19 cellular contexts compared by ENCODE assay signal in genomic region chr4:94084155-94084554, GRCh38.
DNase-seq lines count a peak whose midpoint lies in the region; ATAC-seq, FAIRE-seq and TF ChIP-seq lines count a peak whose summit lies in the region.
"Had no signal": no experiment of that assay in that cellular context is flagged by ENCODE, and none has a peak within 500 bp of the region (broad histone marks: within the 10 kb centered on the region; RNA-seq: fewer than 3 reads in every experiment).

No MANE protein-coding gene starts in this region.

- H2BK15ac ChIP-seq in H9 (ENCODE audit: low read depth, low read length) (no peak overlapping the region), H1 (ENCODE audit: low read length) (no peak overlapping the region)

- no CpG with 5 or more reads among the region's 3 CpGs for WGBS in H9 (ENCODE audit: extremely low coverage, insufficient read length, low lambda C conversion rate)
- WGBS in H1 (ENCODE audit: extremely low coverage in 1 of 2, insufficient coverage in 1 of 2, insufficient read length in 1 of 2, insufficient replicate concordance in 2 of 2, low coverage in 1 of 2, low lambda C conversion rate in 2 of 2, missing lambda C conversion rate in 1 of 2), 2 experiments: 85% methylated on average over 3 of the region's 3 CpGs; no CpG with 5 or more reads in 1 of the 2 experiments

- TF ChIP-seq CTCF in H9 (conservative IDR thresholded peaks at IDR 0.05): no peak
- no peak for TF ChIP-seq CTCF in H1 (IDR thresholded peaks at IDR 0.05; ENCODE audit: control extremely low read depth in 1 of 3, insufficient read depth in 1 of 3, low read depth in 1 of 3, low read length in 3 of 3)

- no peak for ATAC-seq in stimulated activated memory B cell treated with anti-CD40 and anti-IgM and Interleukin-4, amounts not matched to agents 10 μg/mL and 1 μg/mL and 100 μg/mL, for 72 hours
- ATAC-seq: CD8-positive, alpha-beta T cell; K562 had no signal

- no peak overlapping the region for H3K18ac ChIP-seq in H9 (ENCODE audit: insufficient read length, low read depth, low read length)
- H3K18ac ChIP-seq in H1 (ENCODE audit: extremely low read depth, low read length): no peak overlapping the region

- H4K8ac ChIP-seq in H9 (replicated peaks; ENCODE audit: insufficient read length, low read depth, low read length): no peak overlapping the region
- H4K8ac ChIP-seq in H1 (ENCODE audit: extremely low read depth, insufficient read depth, low read length): no peak overlapping the region

- no peaks in the 10 kb centered on the region for H3K4me1 ChIP-seq in H9 (ENCODE audit: insufficient read depth, low read length)
- H3K4me1 ChIP-seq in H1 (replicated peaks in 1 of 4; ENCODE audit: control insufficient read depth in 3 of 4, insufficient read depth in 4 of 4, low read length in 3 of 4): no peaks in the 10 kb centered on the region
- H3K4me1 ChIP-seq: BLaER1 treated with 17β-estradiol and CSF1 and Interleukin-3, amounts not matched to agents 10 nM and 100 nM had no signal

- H3K23ac ChIP-seq in H9 (ENCODE audit: insufficient read length, low read depth, low read length) (no peak overlapping the region), H1 (ENCODE audit: insufficient read length) (no peak overlapping the region)

- H3K27ac Mint-ChIP-seq in H9: no peak overlapping the region; a peak in 1 of 7 replicates
- H3K27ac Mint-ChIP-seq in stimulated activated memory B cell treated with anti-CD40 and anti-IgM and Interleukin-4, amounts not matched to agents 10 μg/mL and 1 μg/mL and 100 μg/mL, for 72 hours: no peak overlapping the region
- no peak overlapping the region for H3K27ac Mint-ChIP-seq in activated naive CD8-positive, alpha-beta T cell treated with anti-CD3 and anti-CD28 coated beads for 36 hours
- H3K27ac Mint-ChIP-seq: B cell; CD8-positive, alpha-beta T cell had no signal

- H2BK20ac ChIP-seq in H9 (ENCODE audit: low read depth, low read length, poor library complexity, severe bottlenecking) (no peak overlapping the region), H1 (ENCODE audit: low read length) (no peak overlapping the region)

- H3K4me3 Mint-ChIP-seq in H9: no peak overlapping the region; a peak in 1 of 5 replicates
- H3K4me3 Mint-ChIP-seq in stimulated activated memory B cell treated with anti-CD40 and anti-IgM and Interleukin-4, amounts not matched to agents 10 μg/mL and 1 μg/mL and 100 μg/mL, for 72 hours: no peak overlapping the region
- H3K4me3 Mint-ChIP-seq in activated naive CD8-positive, alpha-beta T cell treated with anti-CD3 and anti-CD28 coated beads for 36 hours: no peak overlapping the region
- H3K4me3 Mint-ChIP-seq: B cell; CD8-positive, alpha-beta T cell had no signal

- H3K27me3 Mint-ChIP-seq in H9 (ENCODE audit: low read depth): no peaks in the 10 kb centered on the region; the same call in 1 of the 2 replicates
- no peaks in the 10 kb centered on the region for H3K27me3 Mint-ChIP-seq in stimulated activated memory B cell treated with anti-CD40 and anti-IgM and Interleukin-4, amounts not matched to agents 10 μg/mL and 1 μg/mL and 100 μg/mL, for 72 hours
- H3K27me3 Mint-ChIP-seq in activated naive CD8-positive, alpha-beta T cell treated with anti-CD3 and anti-CD28 coated beads for 36 hours: no peaks in the 10 kb centered on the region
- H3K27me3 Mint-ChIP-seq: B cell had no signal

- H2AFZ ChIP-seq in H9 (ENCODE audit: low read length) (no peak overlapping the region), H1 (ENCODE audit: low read length) (no peak overlapping the region)

- H4K5ac ChIP-seq in H9 (ENCODE audit: insufficient read length, low read depth, low read length) (no peak overlapping the region), H1 (ENCODE audit: insufficient read length, low read depth, low read length) (no peak overlapping the region)

- no peaks in the 10 kb centered on the region for H3K36me3 ChIP-seq in H1 (ENCODE audit: control insufficient read depth in 2 of 4, insufficient read depth in 4 of 4, low read length in 3 of 4)
- H3K36me3 ChIP-seq: BLaER1 treated with 17β-estradiol and CSF1 and Interleukin-3, amounts not matched to agents 10 nM and 100 nM had no signal

- H3K9me3 ChIP-seq in H9 (ENCODE audit: control insufficient read depth, low read depth, low read length) (peaks cover 16% of the 10 kb centered on the region), H1 (ENCODE audit: insufficient read depth in 2 of 2, low read depth in 1 of 2, low read length in 1 of 2) (peaks cover 6 to 10% of the 10 kb centered on the region in 2 experiments; a peak in 3 of 4 replicates)

- no peak overlapping the region for H3K4me2 ChIP-seq in H9 (ENCODE audit: insufficient read depth, insufficient read length, low read length)
- H3K4me2 ChIP-seq in H1 (ENCODE audit: insufficient read depth in 1 of 2, low read depth in 2 of 2, low read length in 2 of 2): no peak overlapping the region
- H3K4me2 ChIP-seq: BLaER1 treated with 17β-estradiol and CSF1 and Interleukin-3, amounts not matched to agents 10 nM and 100 nM had no signal

- H4K91ac ChIP-seq in H9 (ENCODE audit: insufficient read length, low read depth, low read length): no peak overlapping the region
- no peak overlapping the region for H4K91ac ChIP-seq in H1 (replicated peaks; ENCODE audit: insufficient read length, low read length)

- H3K56ac ChIP-seq in H9 (ENCODE audit: insufficient read length, low read depth, low read length) (no peak overlapping the region), H1 (replicated peaks; ENCODE audit: insufficient read length, low read depth, low read length) (no peak overlapping the region)

- H3K14ac ChIP-seq in H9 (ENCODE audit: insufficient read depth, low read length): no peak overlapping the region
- H3K14ac ChIP-seq in H1 (ENCODE audit: insufficient read length): no peak overlapping the region

- H3K4ac ChIP-seq in H9 (ENCODE audit: low read depth, low read length): no peak overlapping the region
- H3K4ac ChIP-seq in H1 (replicated peaks; ENCODE audit: insufficient read length, low read depth, low read length): no peak overlapping the region

- H3K9me3 Mint-ChIP-seq in H9: peaks cover 36 to 51% of the 10 kb centered on the region in 2 experiments
- peaks cover 16% of the 10 kb centered on the region for H3K9me3 Mint-ChIP-seq in stimulated activated memory B cell treated with anti-CD40 and anti-IgM and Interleukin-4, amounts not matched to agents 10 μg/mL and 1 μg/mL and 100 μg/mL, for 72 hours
- peaks cover 4% of the 10 kb centered on the region for H3K9me3 Mint-ChIP-seq in activated naive CD8-positive, alpha-beta T cell treated with anti-CD3 and anti-CD28 coated beads for 36 hours

- no peaks in the 10 kb centered on the region for H3K79me2 ChIP-seq in H9 (ENCODE audit: insufficient read depth, low read length)
- no peaks in the 10 kb centered on the region for H3K79me2 ChIP-seq in H1 (ENCODE audit: control insufficient read depth in 1 of 2, insufficient read depth in 2 of 2, low read length in 2 of 2)

- DNase-seq in H9 (peak; percentile 37), H1 (ENCODE audit: low read depth in 1 of 2, low spot score in 2 of 2) (no peak)
- DNase-seq in Jurkat, Clone E6-1 (ENCODE audit: low read depth, low spot score): peak; percentile 3
- DNase-seq in activated T-cell treated with anti-CD3 and anti-CD28 coated beads, Interleukin-2, amount 50 U/mL, for 1 hour: no peak
- DNase-seq in activated naive CD8-positive, alpha-beta T cell treated with anti-CD3 and anti-CD28 coated beads for 36 hours: no peak
- DNase-seq: Calu3; CD8-positive, alpha-beta T cell; DMS53; DND-41; EL; GOT3; HCEC 1CT had no signal

- TF ChIP-seq RAD21 in H1 (IDR thresholded peaks at IDR 0.05 in 1 of 2, conservative IDR thresholded peaks at IDR 0.05 in 1 of 2; ENCODE audit: low read depth in 2 of 2, low read length in 2 of 2): no peak

- POLR2A ChIA-PET in H1 (lab: Charles Lee; ENCODE audit: partially characterized antibody): interaction anchor here (0.6 to 1.3 kb wide), 2 partner anchors 13 to 124 kb away, joined by 3 to 4 read pairs; partner anchors contain the start of gene SMARCAD1

- no peak for TF ChIP-seq POLR2A in H1 (IDR thresholded peaks at IDR 0.05; ENCODE audit: control extremely low read depth in 1 of 2, low read depth in 2 of 2, low read length in 2 of 2)

- H2BK120ac ChIP-seq in H9 (ENCODE audit: low read depth, low read length, poor library complexity, severe bottlenecking) (no peak overlapping the region), H1 (replicated peaks; ENCODE audit: low read depth, low read length) (no peak overlapping the region)

- H2BK5ac ChIP-seq in H9 (ENCODE audit: insufficient read length, low read length) (no peak overlapping the region), H1 (ENCODE audit: low read depth, low read length) (peak overlapping the region; percentile 66; the same call in 1 of the 2 replicates)

- TF ChIP-seq EP300 in H1 (IDR thresholded peaks at IDR 0.05; ENCODE audit: borderline replicate concordance in 1 of 2, low read depth in 2 of 2, low read length in 2 of 2): no peak

- H2BK12ac ChIP-seq in H9 (ENCODE audit: insufficient read length, low read depth, low read length) (no peak overlapping the region), H1 (ENCODE audit: low read depth, low read length) (no peak overlapping the region)

- H3K36me3 Mint-ChIP-seq in H9 (ENCODE audit: insufficient read depth in 1 of 3, low read depth in 3 of 3): peaks cover 30 to 47% (median 34%) of the 10 kb centered on the region in 3 experiments
- no peaks in the 10 kb centered on the region for H3K36me3 Mint-ChIP-seq in stimulated activated memory B cell treated with anti-CD40 and anti-IgM and Interleukin-4, amounts not matched to agents 10 μg/mL and 1 μg/mL and 100 μg/mL, for 72 hours
- no peaks in the 10 kb centered on the region for H3K36me3 Mint-ChIP-seq in activated naive CD8-positive, alpha-beta T cell treated with anti-CD3 and anti-CD28 coated beads for 36 hours
- H3K36me3 Mint-ChIP-seq: CD8-positive, alpha-beta T cell had no signal

- no peaks in the 10 kb centered on the region for H3K79me1 ChIP-seq in H9 (ENCODE audit: insufficient read depth, low read depth, low read length, poor library complexity, severe bottlenecking)
- no peaks in the 10 kb centered on the region for H3K79me1 ChIP-seq in H1 (ENCODE audit: low read depth, low read length)

- H3K27ac ChIP-seq in H9 (ENCODE audit: insufficient read length, low read depth, low read length) (no peak overlapping the region), H1 (ENCODE audit: low read depth, low read length) (no peak overlapping the region)
- H3K27ac ChIP-seq: BLaER1 treated with 17β-estradiol and CSF1 and Interleukin-3, amounts not matched to agents 10 nM and 100 nM had no signal

- H3K27me3 ChIP-seq in H9 (ENCODE audit: insufficient read depth, low read length) (no peaks in the 10 kb centered on the region), H1 (replicated peaks in 1 of 4; ENCODE audit: control insufficient read depth in 3 of 4, extremely low read depth in 1 of 4, insufficient read depth in 3 of 4, low read length in 3 of 4) (no peaks in the 10 kb centered on the region)
- H3K27me3 ChIP-seq: BLaER1 treated with 17β-estradiol and CSF1 and Interleukin-3, amounts not matched to agents 10 nM and 100 nM had no signal

- no peak overlapping the region for H3T11ph ChIP-seq in H9 (ENCODE audit: low read length)

- no peak for FAIRE-seq in H1 (lab: Jason Lieb, UNC)
- FAIRE-seq: G401.6, GM12891, GM18507, K562 had no signal

- H3K4me3 ChIP-seq in Jurkat, Clone E6-1 (ENCODE audit: low read length): no peak overlapping the region
- H3K4me3 ChIP-seq in H1 (ENCODE audit: extremely low read depth in 1 of 4, insufficient read depth in 2 of 4, low read depth in 3 of 4, low read length in 4 of 4): no peak overlapping the region
- H3K4me3 ChIP-seq: BLaER1 treated with 17β-estradiol and CSF1 and Interleukin-3, amounts not matched to agents 10 nM and 100 nM; K562 had no signal

- H2AK5ac ChIP-seq in H9 (ENCODE audit: insufficient read length, low read length): no peak overlapping the region
- no peak overlapping the region for H2AK5ac ChIP-seq in H1 (ENCODE audit: low read depth, low read length)

- CTCF ChIA-PET in H1 (lab: Charles Lee; ENCODE audit: partially characterized antibody): interaction anchor here (1.2 kb wide), 1 partner anchor 8 kb away, joined by 3 read pairs; no protein-coding TSS in a partner anchor

- H3K23me2 ChIP-seq in H9 (ENCODE audit: insufficient read length, low read depth, low read length, poor library complexity, severe bottlenecking) (no peaks in the 10 kb centered on the region), H1 (ENCODE audit: low read depth, low read length) (no peaks in the 10 kb centered on the region)

- H4K20me1 ChIP-seq in H9 (ENCODE audit: control insufficient read depth, insufficient read depth, insufficient read length) (no peaks in the 10 kb centered on the region), H1 (replicated peaks in 1 of 2; ENCODE audit: control insufficient read depth in 1 of 2, insufficient read depth in 2 of 2, low read length in 2 of 2) (no peaks in the 10 kb centered on the region)
- H4K20me1 ChIP-seq: BLaER1 treated with 17β-estradiol and CSF1 and Interleukin-3, amounts not matched to agents 10 nM and 100 nM had no signal

- no peak overlapping the region for H3K9ac ChIP-seq in H9 (ENCODE audit: extremely low read depth, insufficient read length, low read length)
- H3K9ac ChIP-seq in H1 (replicated peaks in 1 of 4; ENCODE audit: extremely low read depth in 1 of 4, low read depth in 3 of 4, low read length in 3 of 4): no peak overlapping the region
- H3K9ac ChIP-seq: BLaER1 treated with 17β-estradiol and CSF1 and Interleukin-3, amounts not matched to agents 10 nM and 100 nM had no signal

- peaks cover 4 to 25% of the 10 kb centered on the region in 2 experiments; a peak in 2 of 4 replicates for H3K4me1 Mint-ChIP-seq in H9
- H3K4me1 Mint-ChIP-seq in stimulated activated memory B cell treated with anti-CD40 and anti-IgM and Interleukin-4, amounts not matched to agents 10 μg/mL and 1 μg/mL and 100 μg/mL, for 72 hours: no peaks in the 10 kb centered on the region
- no peaks in the 10 kb centered on the region for H3K4me1 Mint-ChIP-seq in activated naive CD8-positive, alpha-beta T cell treated with anti-CD3 and anti-CD28 coated beads for 36 hours
- H3K4me1 Mint-ChIP-seq: B cell had no signal

Comparison
In these comparisons a context has a peak if more than half of its experiments do, and no peak if none do; other contexts are left out.
1. DNase-seq: peak in H9 (single experiment) and Jurkat, Clone E6-1 (single experiment); none in H1 (0 of 2), activated T-cell treated with anti-CD3 and anti-CD28 coated beads, Interleukin-2, amount 50 U/mL, for 1 hour (single experiment) and activated naive CD8-positive, alpha-beta T cell treated with anti-CD3 and anti-CD28 coated beads for 36 hours (single experiment).